12 cellular contexts compared by ENCODE assay signal in genomic region chr7:64849250-64849923, GRCh38.
DNase-seq lines count a peak whose midpoint lies in the region; ATAC-seq and TF ChIP-seq lines count a peak whose summit lies in the region.
"Had no signal": no experiment of that assay in that cellular context is flagged by ENCODE, and none has a peak within 500 bp of the region (broad histone marks: within the 10 kb centered on the region; RNA-seq: fewer than 3 reads in every experiment).

No MANE protein-coding gene starts in this region.

- H3K9me2 ChIP-seq in OCI-LY1 (ENCODE audit: low read depth, low read length) = no peaks in the 10 kb centered on the region

- H3K9ac ChIP-seq in OCI-LY1 (ENCODE audit: low read length) = no peak overlapping the region

- H3F3A ChIP-seq in OCI-LY1 (ENCODE audit: insufficient read depth, low read length) = no peaks in the 10 kb centered on the region

- no peak overlapping the region for H2AFZ ChIP-seq in OCI-LY1 (ENCODE audit: low read length)

- H3K27me3 ChIP-seq in OCI-LY1 (ENCODE audit: insufficient read depth, low read length) = no peaks in the 10 kb centered on the region
- H3K27me3 ChIP-seq: adrenal gland had no signal

- H3K36me3 ChIP-seq in OCI-LY1 (ENCODE audit: insufficient read depth, low read length) = no peaks in the 10 kb centered on the region
- H3K36me3 ChIP-seq: adrenal gland had no signal

- no peaks in the 10 kb centered on the region for H3K9me3 ChIP-seq in OCI-LY1 (ENCODE audit: low read length)
- H3K9me3 ChIP-seq: adrenal gland had no signal

- no peaks in the 10 kb centered on the region for H4K20me1 ChIP-seq in OCI-LY1 (ENCODE audit: insufficient read depth, low read length)

- no peaks in the 10 kb centered on the region for H3K4me1 ChIP-seq in OCI-LY1 (ENCODE audit: insufficient read depth, low read length, severe bottlenecking)
- H3K4me1 ChIP-seq: adrenal gland had no signal

- ATAC-seq in GM18873 (IDR thresholded peaks at IDR 0.05; ENCODE audit: low FRiP score, unreplicated experiment) (no peak), HG03521 (IDR thresholded peaks at IDR 0.05; ENCODE audit: unreplicated experiment) (no peak), GM21717 (IDR thresholded peaks at IDR 0.05; ENCODE audit: unreplicated experiment) (no peak)
- ATAC-seq: natural killer cell had no signal

- H3K4me3 ChIP-seq in AG10803 (ENCODE audit: low read length) (no peak overlapping the region), OCI-LY1 (ENCODE audit: low read depth, low read length, poor library complexity, severe bottlenecking) (no peak overlapping the region)
- H3K4me3 ChIP-seq: adrenal gland had no signal

- DNase-seq in AG10803 (ENCODE audit: low read depth) (peak; percentile 10), HS-27A (ENCODE audit: low read depth) (peak; percentile 45), fibroblast of the conjunctiva (ENCODE audit: low read depth) (peak; percentile 43), midbrain (lab: John Stamatoyannopoulos, UW) (no peak)
- DNase-seq: activated CD4-positive, CD25-positive, alpha-beta regulatory T cell; adrenal gland; natural killer cell; NCI-H510A treated with DMSO at 0.1 percent for 48 hours had no signal

- H3K27ac ChIP-seq in OCI-LY1 (ENCODE audit: low read depth, low read length, poor library complexity, severe bottlenecking) = no peak overlapping the region
- H3K27ac ChIP-seq: adrenal gland had no signal

- H3K4me2 ChIP-seq in OCI-LY1 (ENCODE audit: low read length) = no peak overlapping the region

- no peak for TF ChIP-seq CTCF in AG10803 (conservative IDR thresholded peaks at IDR 0.05; ENCODE audit: low read length)
- TF ChIP-seq CTCF in OCI-LY1 (IDR thresholded peaks at IDR 0.05; ENCODE audit: low read length) = peak; percentile 27; the same call in 1 of the 2 replicates

- H3K79me2 ChIP-seq in OCI-LY1 (ENCODE audit: insufficient read depth, low read length) = no peaks in the 10 kb centered on the region
